ENCODE assay signal across 17 cellular contexts in genomic region chr1:54850082-54850730, GRCh38. TPM values are rescaled to one million over a fixed set of nuclear protein-coding genes. Genes with fewer than 3 reads are reported as not detected.
DNase-seq lines count a peak whose midpoint lies in the region; ATAC-seq, FAIRE-seq and TF ChIP-seq lines count a peak whose summit lies in the region.
"Had no signal": no experiment of that assay in that cellular context is flagged by ENCODE, and none has a peak within 500 bp of the region (broad histone marks: within the 10 kb centered on the region; RNA-seq: fewer than 3 reads in every experiment).

No MANE protein-coding gene starts in this region.

- TF ChIP-seq CTCF in Calu3 (IDR thresholded peaks at IDR 0.05; ENCODE audit: unreplicated experiment) = no peak
- TF ChIP-seq CTCF in mesothelial cell of epicardium (IDR thresholded peaks at IDR 0.05; ENCODE audit: unreplicated experiment) = no peak
- TF ChIP-seq CTCF in thyroid gland (IDR thresholded peaks at IDR 0.05) = no peak

- peaks cover 0 to 17% of the 10 kb centered on the region in 2 donors for H3K36me3 ChIP-seq in thyroid gland
- H3K36me3 ChIP-seq: BLaER1 treated with 17β-estradiol and CSF1 and Interleukin-3, amounts not matched to agents 10 nM and 100 nM had no signal

- H3K9me3 ChIP-seq in thyroid gland = no peaks in the 10 kb centered on the region
- H3K9me3 ChIP-seq: BLaER1 treated with 17β-estradiol and CSF1 and Interleukin-3, amounts not matched to agents 10 nM and 100 nM; spleen had no signal

- intact Hi-C loops in Calu3 (cut with micrococcal nuclease; ENCODE audit: unreplicated experiment) (no loop called here), thyroid gland (cut with DNase I) (no loop called here)

- H3K4me3 ChIP-seq in thyroid gland (replicated peaks in 1 of 3) = no peak overlapping the region
- H3K4me3 ChIP-seq: BLaER1 treated with 17β-estradiol and CSF1 and Interleukin-3, amounts not matched to agents 10 nM and 100 nM; coronary artery; spleen had no signal

- no peak for ATAC-seq in HG03457 (IDR thresholded peaks at IDR 0.05; ENCODE audit: unreplicated experiment)

- peaks cover 21% of the 10 kb centered on the region for H3K4me1 Mint-ChIP-seq in Calu3 (ENCODE audit: low read depth, unreplicated experiment)
- H3K4me1 Mint-ChIP-seq in mesothelial cell of epicardium = no peaks in the 10 kb centered on the region

- no peaks in the 10 kb centered on the region for H3K27me3 Mint-ChIP-seq in Calu3 (ENCODE audit: unreplicated experiment)
- H3K27me3 Mint-ChIP-seq in mesothelial cell of epicardium (ENCODE audit: low read depth) = no peaks in the 10 kb centered on the region
- H3K27me3 Mint-ChIP-seq: activated CD4-positive, alpha-beta memory T cell treated with anti-CD3 and anti-CD28 coated beads for 36 hours had no signal

- H3K4me1 ChIP-seq in thyroid gland = no peaks in the 10 kb centered on the region
- H3K4me1 ChIP-seq: spleen had no signal

- DNase-seq in Calu3 (no peak), RCC 7860 (ENCODE audit: low spot score) (peak; percentile 72), foreskin melanocyte (peak; percentile 15), renal cortical epithelial cell (ENCODE audit: low read depth) (peak; percentile 91), mesothelial cell of epicardium (ENCODE audit: low spot score in 2 of 2, unreplicated experiment in 2 of 2) (no peak), thyroid gland (no peak)
- DNase-seq in effector CD4-positive, alpha-beta T cell = no peak
- DNase-seq: activated CD4-positive, alpha-beta memory T cell treated with anti-CD3 and anti-CD28 coated beads for 36 hours; DMS79 treated with DMSO at 0.1 percent for 48 hours; occipital lobe; Right ventricle myocardium superior; spleen had no signal

- H3K4me3 Mint-ChIP-seq in Calu3 (ENCODE audit: low read depth, unreplicated experiment) (no peak overlapping the region), mesothelial cell of epicardium (no peak overlapping the region)
- H3K4me3 Mint-ChIP-seq: activated CD4-positive, alpha-beta memory T cell treated with anti-CD3 and anti-CD28 coated beads for 36 hours had no signal

- no peak overlapping the region for H3K27ac ChIP-seq in thyroid gland
- H3K27ac ChIP-seq: spleen had no signal

- no TSS peak for BruUV-seq in Calu3 (replicated peaks; lab: Mats Ljungman, UMichigan)

- TF ChIP-seq POLR2A in thyroid gland (IDR thresholded peaks at IDR 0.05) = no peak

- WGBS in thyroid gland, 2 donors = 62 to 85% methylated on average over 5 of the region's 5 CpGs

- H3K36me3 Mint-ChIP-seq in Calu3 (ENCODE audit: insufficient read depth, unreplicated experiment) (peaks cover 77% of the 10 kb centered on the region), mesothelial cell of epicardium (peaks cover 47% of the 10 kb centered on the region)

- H3K9me3 Mint-ChIP-seq in Calu3 (ENCODE audit: low read depth, unreplicated experiment) (no peaks in the 10 kb centered on the region), mesothelial cell of epicardium (no peaks in the 10 kb centered on the region)
- H3K9me3 Mint-ChIP-seq: activated CD4-positive, alpha-beta memory T cell treated with anti-CD3 and anti-CD28 coated beads for 36 hours; activated T-helper 2 cell treated with anti-CD3 and anti-CD28 coated beads, Interferon-gamma antibody, Interleukin-2, Interleukin-4, amounts not matched to agents 10 μg/mL and 5 μg/mL and 100 μg/mL, durations not matched to agents 14 hours and 24 hours and 36 hours had no signal

- FAIRE-seq in RCC 7860 (lab: Jason Lieb, UNC) = peak; percentile 97

- H3K27ac Mint-ChIP-seq in Calu3 (ENCODE audit: unreplicated experiment) (peak overlapping the region; percentile 26), mesothelial cell of epicardium (no peak overlapping the region)
- H3K27ac Mint-ChIP-seq: activated CD4-positive, alpha-beta memory T cell treated with anti-CD3 and anti-CD28 coated beads for 36 hours; activated T-helper 2 cell treated with anti-CD3 and anti-CD28 coated beads, Interferon-gamma antibody, Interleukin-2, Interleukin-4, amounts not matched to agents 10 μg/mL and 5 μg/mL and 100 μg/mL, durations not matched to agents 14 hours and 24 hours and 36 hours had no signal

- H3K27me3 ChIP-seq in thyroid gland = no peaks in the 10 kb centered on the region
- H3K27me3 ChIP-seq: BLaER1 treated with 17β-estradiol and CSF1 and Interleukin-3, amounts not matched to agents 10 nM and 100 nM; spleen had no signal

- CTCF ChIA-PET in Calu3 (lab: Charles Lee) = no interaction called here

RNA-seq across cellular contexts. Expression of gene DHCR24, which starts 36.8 kb away (rescaled TPM):
- total RNA-seq in Calu3 (2022) = 448 and 469 TPM in 2 replicates
- total RNA-seq in renal cortical epithelial cell = 383 and 608 TPM in 2 replicates
- total RNA-seq in mesothelial cell of epicardium = 92.5 to 96.4 TPM (median 92.7 TPM) in 3 replicates
- total RNA-seq in thyroid gland = 10 to 100 TPM; 22.4 to 82.2 (median 40.4) TPM

RNA-seq across cellular contexts. Expression of gene TTC22, which starts 49.1 kb away (rescaled TPM):
- total RNA-seq in Calu3 (2022) = 17.2 and 17.4 TPM in 2 replicates
- total RNA-seq in renal cortical epithelial cell = 6.9 and 10.3 TPM in 2 replicates
- 1.2 to 1.6 TPM (median 1.3 TPM) in 3 replicates for total RNA-seq in mesothelial cell of epicardium
- 10 to 100 TPM in 3 of 4 donors, 1 to 10 TPM in 1; 8.0 to 14.0 (median 11.1) TPM for total RNA-seq in thyroid gland
- total RNA-seq: lung microvascular endothelial cell, Right ventricle myocardium superior had no signal

Comparison
In these comparisons a context has a peak if more than half of its experiments do, and no peak if none do; other contexts are left out.
1. DNase-seq: peak in RCC 7860 (single experiment), foreskin melanocyte (single experiment) and renal cortical epithelial cell (single experiment); none in Calu3 (single experiment), effector CD4-positive, alpha-beta T cell (single experiment), mesothelial cell of epicardium (0 of 2) and thyroid gland (0 of 2).